In genomic region chr1:162722036-162722435, GRCh38 we compare ENCODE assay signal across 21 cellular contexts.
"Had no signal": no experiment of that assay in that cellular context is flagged by ENCODE, and none has a peak within 500 bp of the region (broad histone marks: within the 10 kb centered on the region; RNA-seq: fewer than 3 reads in every experiment).

No MANE protein-coding gene starts in this region.

- H3K36me3 ChIP-seq: lower lobe of right lung, sigmoid colon, tibial nerve, upper lobe of right lung, vagina had no signal

- H3K27me3 ChIP-seq: hepatocyte, right atrium auricular region, sigmoid colon, testis, tibial nerve, upper lobe of right lung, vagina had no signal

- H3K9me3 ChIP-seq: left ventricle myocardium inferior, lower lobe of right lung, right atrium auricular region, sigmoid colon, testis, tibial nerve, upper lobe of right lung, vagina had no signal

- H3K4me1 ChIP-seq: left ventricle myocardium inferior, lower lobe of right lung, testis, tibial nerve, upper lobe of right lung had no signal

- DNase-seq: effector CD8-positive, alpha-beta T cell; foreskin melanocyte; head of caudate nucleus; kidney; left cardiac atrium; left ventricle myocardium inferior; lower lobe of right lung; natural killer cell; posterior cingulate gyrus; sigmoid colon; stimulated activated CD4-positive, alpha-beta T cell treated with anti-CD3 and anti-CD28 coated beads, Interleukin-2, amount 100 ng/mL, for 24 hours; stimulated activated CD4-positive, alpha-beta T cell treated with anti-CD3 and anti-CD28 coated beads, Interleukin-4, amount 100 ng/mL, for 4 hours; stimulated activated naive B cell treated with anti-CD40 and anti-IgM and Interleukin-4, amounts not matched to agents 10 μg/mL and 1 μg/mL and 100 μg/mL, for 72 hours; stimulated activated naive CD8-positive, alpha-beta T cell treated with anti-CD3 and anti-CD28 coated beads, Interleukin-15, amount 100 ng/mL, for 72 hours; testis; upper lobe of right lung had no signal

- H3K4me2 ChIP-seq: hepatocyte had no signal

- H2AFZ ChIP-seq: hepatocyte had no signal

- H3K4me3 ChIP-seq: hepatocyte, left ventricle myocardium inferior, lower lobe of right lung, right atrium auricular region, sigmoid colon, skin epidermis, testis, tibial nerve, upper lobe of right lung, vagina had no signal

- ATAC-seq: lower lobe of right lung; natural killer cell; stimulated activated naive B cell treated with anti-CD40 and anti-IgM and Interleukin-4, amounts not matched to agents 10 μg/mL and 1 μg/mL and 100 μg/mL, for 72 hours; stimulated activated naive CD8-positive, alpha-beta T cell treated with anti-CD3 and anti-CD28 coated beads, Interleukin-15, amount 100 ng/mL, for 72 hours; upper lobe of right lung had no signal

- H3K27ac ChIP-seq: hepatocyte, left ventricle myocardium inferior, lower lobe of right lung, right atrium auricular region, skin epidermis, testis, tibial nerve, upper lobe of right lung, vagina had no signal
